ENCODE assay signal across 9 cellular contexts in genomic region chr7:28685291-28685659, GRCh38.
A peak's percentile ranks its signal among the peaks of the same experiment; 100 is the strongest.
DNase-seq lines count a peak whose midpoint lies in the region; ATAC-seq and TF ChIP-seq lines count a peak whose summit lies in the region.
"Had no signal": no experiment of that assay in that cellular context is flagged by ENCODE, and none has a peak within 500 bp of the region (broad histone marks: within the 10 kb centered on the region; RNA-seq: fewer than 3 reads in every experiment).

No MANE protein-coding gene starts in this region.

- H3K9me3 ChIP-seq in NT2/D1 (ENCODE audit: insufficient read depth, low read length) (no peaks in the 10 kb centered on the region), left ventricle myocardium inferior (replicated peaks) (no peaks in the 10 kb centered on the region)

- no peak for DNase-seq in NT2/D1 (ENCODE audit: low read depth, low spot score)
- DNase-seq in left ventricle myocardium inferior = peak; percentile 34
- DNase-seq in D341Med (ENCODE audit: low spot score) = no peak
- no peak for DNase-seq in effector CD4-positive, alpha-beta T cell
- no peak for DNase-seq in activated CD4-positive, alpha-beta T cell treated with anti-CD3 and anti-CD28 coated beads for 4 hours
- DNase-seq: activated effector memory CD4-positive, alpha-beta T cell treated with anti-CD3 and anti-CD28 coated beads, Interleukin-2, amount 50 U/mL, for 16 hours had no signal

- H3K27me3 Mint-ChIP-seq in stimulated activated memory B cell treated with anti-CD40 and anti-IgM and Interleukin-4, amounts not matched to agents 10 μg/mL and 1 μg/mL and 100 μg/mL, for 72 hours = peaks cover 8% of the 10 kb centered on the region

- peaks cover 9% of the 10 kb centered on the region for H3K4me1 ChIP-seq in NT2/D1 (ENCODE audit: insufficient read depth, insufficient read length)
- H3K4me1 ChIP-seq in left ventricle myocardium inferior = peaks cover 51% of the 10 kb centered on the region

- peak overlapping the region; percentile 54 for H3K9ac ChIP-seq in NT2/D1 (ENCODE audit: insufficient read length, low read depth)

- H3K27me3 ChIP-seq in NT2/D1 (ENCODE audit: insufficient read depth, insufficient read length) (no peaks in the 10 kb centered on the region), left ventricle myocardium inferior (ENCODE audit: low read depth) (no peaks in the 10 kb centered on the region)

- peak overlapping the region; percentile 87 for H3K27ac ChIP-seq in left ventricle myocardium inferior (replicated peaks)

- no peak overlapping the region for H3K4me3 Mint-ChIP-seq in stimulated activated memory B cell treated with anti-CD40 and anti-IgM and Interleukin-4, amounts not matched to agents 10 μg/mL and 1 μg/mL and 100 μg/mL, for 72 hours

- ATAC-seq in GM21717 (IDR thresholded peaks at IDR 0.05; ENCODE audit: unreplicated experiment) (peak; percentile 25), GM18502 (IDR thresholded peaks at IDR 0.05; ENCODE audit: poor library complexity, unreplicated experiment) (no peak)
- peak; percentile 56 for ATAC-seq in stimulated activated memory B cell treated with anti-CD40 and anti-IgM and Interleukin-4, amounts not matched to agents 10 μg/mL and 1 μg/mL and 100 μg/mL, for 72 hours

- no peaks in the 10 kb centered on the region for H3K4me1 Mint-ChIP-seq in stimulated activated memory B cell treated with anti-CD40 and anti-IgM and Interleukin-4, amounts not matched to agents 10 μg/mL and 1 μg/mL and 100 μg/mL, for 72 hours

- H3K36me3 ChIP-seq in NT2/D1 (ENCODE audit: insufficient read depth, insufficient read length, low read length) = peaks cover 7% of the 10 kb centered on the region
- no peaks in the 10 kb centered on the region for H3K36me3 ChIP-seq in left ventricle myocardium inferior

- intact Hi-C loops in left ventricle myocardium inferior (cut with micrococcal nuclease) = no loop called here

- no peaks in the 10 kb centered on the region for H3K36me3 Mint-ChIP-seq in stimulated activated memory B cell treated with anti-CD40 and anti-IgM and Interleukin-4, amounts not matched to agents 10 μg/mL and 1 μg/mL and 100 μg/mL, for 72 hours

- H3K27ac Mint-ChIP-seq in stimulated activated memory B cell treated with anti-CD40 and anti-IgM and Interleukin-4, amounts not matched to agents 10 μg/mL and 1 μg/mL and 100 μg/mL, for 72 hours = no peak overlapping the region

- H3K4me3 ChIP-seq in NT2/D1 (ENCODE audit: insufficient read length, low read depth) (peak overlapping the region; percentile 19), left ventricle myocardium inferior (peak overlapping the region; percentile 68)

- H3K9me3 Mint-ChIP-seq in stimulated activated memory B cell treated with anti-CD40 and anti-IgM and Interleukin-4, amounts not matched to agents 10 μg/mL and 1 μg/mL and 100 μg/mL, for 72 hours = no peaks in the 10 kb centered on the region

- no peak for TF ChIP-seq CTCF in left ventricle myocardium inferior (IDR thresholded peaks at IDR 0.05; ENCODE audit: borderline replicate concordance)
